In genomic region chr9:85859751-85860150, GRCh38 we compare ENCODE assay signal across 22 cellular contexts.
DNase-seq lines count a peak whose midpoint lies in the region; ATAC-seq and TF ChIP-seq lines count a peak whose summit lies in the region.
"Had no signal": no experiment of that assay in that cellular context is flagged by ENCODE, and none has a peak within 500 bp of the region (broad histone marks: within the 10 kb centered on the region; RNA-seq: fewer than 3 reads in every experiment).

No MANE protein-coding gene starts in this region.

- no peaks in the 10 kb centered on the region for H3K9me2 ChIP-seq in HCT116 (ENCODE audit: insufficient read depth)

- H3K27me3 ChIP-seq in HCT116 (ENCODE audit: insufficient read depth, low read length) (no peaks in the 10 kb centered on the region), endodermal cell (ENCODE audit: control insufficient read depth, insufficient read depth, low read length, poor library complexity, severe bottlenecking) (no peaks in the 10 kb centered on the region)
- H3K27me3 ChIP-seq: neural progenitor cell, upper lobe of right lung had no signal

- H3K4me2 ChIP-seq in HCT116 (ENCODE audit: low read length): peak overlapping the region; percentile 53
- H3K4me2 ChIP-seq: neural progenitor cell had no signal

- H3K36me3 Mint-ChIP-seq in endodermal cell (ENCODE audit: low read depth): peaks cover 8% of the 10 kb centered on the region
- peaks cover 40% of the 10 kb centered on the region for H3K36me3 Mint-ChIP-seq in stimulated activated memory B cell treated with anti-CD40 and anti-IgM and Interleukin-4, amounts not matched to agents 10 μg/mL and 1 μg/mL and 100 μg/mL, for 72 hours

- DNase-seq in HCT116 (ENCODE audit: low read depth, low spot score) (peak; percentile 19), NCI-H69 (lab: John Stamatoyannopoulos, UW) (peak; percentile 43), endodermal cell (no peak), HUDEP-2 (lab: John Stamatoyannopoulos, UW; ENCODE audit: unreplicated experiment in 76 of 76) (no peak), Right ventricle myocardium inferior (ENCODE audit: missing footprints) (no peak)
- DNase-seq: anterior cingulate cortex; foreskin melanocyte; GOT3; KG1; left colon; NCI-H1092; retina; stimulated activated naive CD4-positive, alpha-beta T cell treated with Interleukin-2 at 50 U/mL for 16 hours; SW 1271; upper lobe of right lung had no signal

- H3K79me2 ChIP-seq in HCT116 (ENCODE audit: insufficient read depth, low read length): no peaks in the 10 kb centered on the region

- no peak overlapping the region for H2AFZ ChIP-seq in HCT116 (ENCODE audit: low read depth, low read length, poor library complexity, severe bottlenecking)
- H2AFZ ChIP-seq: neural progenitor cell had no signal

- BruUV-seq in HCT116 (replicated peaks; lab: Mats Ljungman, UMichigan): no TSS peak

- POLR2A ChIA-PET in HCT116 (lab: Charles Lee): interaction anchor here (1.0 kb wide), 1 partner anchor 17 kb away, joined by 3 read pairs; no protein-coding TSS in a partner anchor

- 78 to 100% methylated on average over 1 of the region's 1 CpG for WGBS in endodermal cell (ENCODE audit: insufficient coverage in 1 of 2, insufficient read length in 1 of 2), 2 experiments

- H3K4me3 ChIP-seq in HCT116 (replicated peaks in 1 of 2; ENCODE audit: low read depth in 1 of 2, low read length in 2 of 2) (no peak overlapping the region), endodermal cell (ENCODE audit: low read length) (no peak overlapping the region)
- H3K4me3 ChIP-seq: neural progenitor cell, upper lobe of right lung had no signal

- RAD21 ChIA-PET in HCT116 (lab: Charles Lee; ENCODE audit: low non-redundant PET in 1 of 2, low total read pairs in 2 of 2, uncharacterized antibody in 2 of 2, unreplicated experiment in 2 of 2): no interaction called here

- CTCF ChIA-PET in HCT116 (lab: Charles Lee): no interaction called here

- no peak overlapping the region for H3K4me3 Mint-ChIP-seq in endodermal cell
- H3K4me3 Mint-ChIP-seq in stimulated activated memory B cell treated with anti-CD40 and anti-IgM and Interleukin-4, amounts not matched to agents 10 μg/mL and 1 μg/mL and 100 μg/mL, for 72 hours: no peak overlapping the region
- H3K4me3 Mint-ChIP-seq: neural progenitor cell had no signal

- TF ChIP-seq RAD21 in HCT116 (IDR thresholded peaks at IDR 0.05; ENCODE audit: low read depth) (no peak), Ishikawa (IDR thresholded peaks at IDR 0.05; ENCODE audit: low read depth) (no peak)

- TF ChIP-seq CTCF in HCT116 (IDR thresholded peaks at IDR 0.05 in 2 of 3, conservative IDR thresholded peaks at IDR 0.05 in 1 of 3; ENCODE audit: borderline replicate concordance in 1 of 3, insufficient read depth in 1 of 3, low read depth in 2 of 3, low read length in 2 of 3): no peak
- no peak for TF ChIP-seq CTCF in endodermal cell (conservative IDR thresholded peaks at IDR 0.05)

- H3K9me3 Mint-ChIP-seq in endodermal cell: no peaks in the 10 kb centered on the region
- no peaks in the 10 kb centered on the region for H3K9me3 Mint-ChIP-seq in stimulated activated memory B cell treated with anti-CD40 and anti-IgM and Interleukin-4, amounts not matched to agents 10 μg/mL and 1 μg/mL and 100 μg/mL, for 72 hours
- H3K9me3 Mint-ChIP-seq: activated T-helper 2 cell treated with anti-CD3 and anti-CD28 coated beads, Interferon-gamma antibody, Interleukin-2, Interleukin-4, amounts not matched to agents 10 μg/mL and 5 μg/mL and 100 μg/mL, durations not matched to agents 14 hours and 24 hours and 36 hours; neural progenitor cell had no signal

- intact Hi-C loops in HCT116 (cut with micrococcal nuclease): no loop called here
- intact Hi-C loops in Right ventricle myocardium inferior (cut with DNase I): no loop called here

- H3K27ac ChIP-seq in HCT116 (ENCODE audit: low read depth, low read length) (peak overlapping the region; percentile 38; the same call in 1 of the 2 replicates), endodermal cell (ENCODE audit: low read depth, low read length) (no peak overlapping the region)
- H3K27ac ChIP-seq: HL-60, neural progenitor cell, upper lobe of right lung had no signal

- ATAC-seq in HCT116 (peak; percentile 72), HG02588 (IDR thresholded peaks at IDR 0.05; ENCODE audit: unreplicated experiment) (no peak), Right ventricle myocardium inferior (no peak)
- no peak for ATAC-seq in stimulated activated memory B cell treated with anti-CD40 and anti-IgM and Interleukin-4, amounts not matched to agents 10 μg/mL and 1 μg/mL and 100 μg/mL, for 72 hours
- ATAC-seq: left colon, Panc1, upper lobe of right lung had no signal

- TF ChIP-seq POLR2A in HCT116 (IDR thresholded peaks at IDR 0.05; ENCODE audit: borderline replicate concordance, extremely low read depth, insufficient read depth, insufficient read length): no peak

- H4K20me1 ChIP-seq in HCT116 (ENCODE audit: insufficient read depth): no peaks in the 10 kb centered on the region

- H3K9ac ChIP-seq in HCT116 (ENCODE audit: low read length): no peak overlapping the region
- H3K9ac ChIP-seq in endodermal cell (ENCODE audit: extremely low read depth, low read length, poor library complexity, severe bottlenecking): no peak overlapping the region
- H3K9ac ChIP-seq: neural progenitor cell had no signal

- H3K4me1 Mint-ChIP-seq in endodermal cell: peaks cover 13% of the 10 kb centered on the region
- no peaks in the 10 kb centered on the region for H3K4me1 Mint-ChIP-seq in stimulated activated memory B cell treated with anti-CD40 and anti-IgM and Interleukin-4, amounts not matched to agents 10 μg/mL and 1 μg/mL and 100 μg/mL, for 72 hours
- H3K4me1 Mint-ChIP-seq: neural progenitor cell had no signal

- H3K4me1 ChIP-seq in HCT116 (ENCODE audit: control insufficient read depth in 1 of 2, insufficient read depth in 2 of 2, low read length in 2 of 2): peaks cover 15 to 16% of the 10 kb centered on the region in 2 experiments
- H3K4me1 ChIP-seq in endodermal cell (ENCODE audit: control insufficient read depth, insufficient read depth, low read length): no peaks in the 10 kb centered on the region
- H3K4me1 ChIP-seq: neural progenitor cell, upper lobe of right lung had no signal

- H3K36me3 ChIP-seq in HCT116 (ENCODE audit: control insufficient read depth in 1 of 2, insufficient read depth in 2 of 2, low read length in 2 of 2): no peaks in the 10 kb centered on the region; a peak in 1 of 4 replicates
- no peaks in the 10 kb centered on the region for H3K36me3 ChIP-seq in endodermal cell (ENCODE audit: control insufficient read depth, insufficient read depth, low read length)
- H3K36me3 ChIP-seq: neural progenitor cell, upper lobe of right lung had no signal

- H3K27ac Mint-ChIP-seq in endodermal cell: peak overlapping the region; percentile 3
- no peak overlapping the region for H3K27ac Mint-ChIP-seq in stimulated activated memory B cell treated with anti-CD40 and anti-IgM and Interleukin-4, amounts not matched to agents 10 μg/mL and 1 μg/mL and 100 μg/mL, for 72 hours
- H3K27ac Mint-ChIP-seq: activated T-helper 2 cell treated with anti-CD3 and anti-CD28 coated beads, Interferon-gamma antibody, Interleukin-2, Interleukin-4, amounts not matched to agents 10 μg/mL and 5 μg/mL and 100 μg/mL, durations not matched to agents 14 hours and 24 hours and 36 hours; neural progenitor cell had no signal

- no peak for TF ChIP-seq EP300 in Ishikawa (IDR thresholded peaks at IDR 0.05; ENCODE audit: borderline replicate concordance)

- no peaks in the 10 kb centered on the region for H3K27me3 Mint-ChIP-seq in endodermal cell (ENCODE audit: insufficient read depth)
- no peaks in the 10 kb centered on the region for H3K27me3 Mint-ChIP-seq in stimulated activated memory B cell treated with anti-CD40 and anti-IgM and Interleukin-4, amounts not matched to agents 10 μg/mL and 1 μg/mL and 100 μg/mL, for 72 hours

- H3K9me3 ChIP-seq in HCT116 (ENCODE audit: control insufficient read depth in 1 of 2, insufficient read depth in 1 of 2, low read depth in 1 of 2, low read length in 2 of 2) (no peaks in the 10 kb centered on the region), endodermal cell (ENCODE audit: control insufficient read depth, low read length) (no peaks in the 10 kb centered on the region)
- H3K9me3 ChIP-seq: upper lobe of right lung had no signal

TF ChIP-seq in HCT116, 20 proteins besides CTCF, POLR2A, EP300 and RAD21 (continues in another document):
- TF ChIP-seq FOSL1 (IDR thresholded peaks at IDR 0.05; ENCODE audit: low read depth) (no peak), CEBPB (IDR thresholded peaks at IDR 0.05; ENCODE audit: low read depth) (peak; percentile 45; the same call in 1 of the 2 replicates), MAX (IDR thresholded peaks at IDR 0.05) (no peak), EGR1 (IDR thresholded peaks at IDR 0.05; ENCODE audit: low read depth) (no peak)

TF ChIP-seq in Ishikawa, 13 proteins besides CTCF, POLR2A, EP300 and RAD21 (continues in another document):
- 0 out of 2 replicates have a peak, but pooled peaks have one; percentile 10 for TF ChIP-seq NFIC (IDR thresholded peaks at IDR 0.05)
- no peak for TF ChIP-seq CREB1 (IDR thresholded peaks at IDR 0.05; ENCODE audit: low read depth)
- TF ChIP-seq ZBTB7A (IDR thresholded peaks at IDR 0.05; ENCODE audit: low read depth): no peak
- TF ChIP-seq EGR1 (IDR thresholded peaks at IDR 0.05): no peak
- TF ChIP-seq TCF12 (IDR thresholded peaks at IDR 0.05; ENCODE audit: low read depth): peak; percentile 23; the same call in 1 of the 2 replicates
- TF ChIP-seq REST (IDR thresholded peaks at IDR 0.05; ENCODE audit: low read depth): no peak

Comparison
In these comparisons a context has a peak if more than half of its experiments do, and no peak if none do; other contexts are left out.
1. DNase-seq: peak in HCT116 (single experiment) and NCI-H69 (single experiment); none in endodermal cell (single experiment), HUDEP-2 (0 of 76) and Right ventricle myocardium inferior (single experiment).